7 cellular contexts compared by ENCODE assay signal in the genomic region with DNA sequence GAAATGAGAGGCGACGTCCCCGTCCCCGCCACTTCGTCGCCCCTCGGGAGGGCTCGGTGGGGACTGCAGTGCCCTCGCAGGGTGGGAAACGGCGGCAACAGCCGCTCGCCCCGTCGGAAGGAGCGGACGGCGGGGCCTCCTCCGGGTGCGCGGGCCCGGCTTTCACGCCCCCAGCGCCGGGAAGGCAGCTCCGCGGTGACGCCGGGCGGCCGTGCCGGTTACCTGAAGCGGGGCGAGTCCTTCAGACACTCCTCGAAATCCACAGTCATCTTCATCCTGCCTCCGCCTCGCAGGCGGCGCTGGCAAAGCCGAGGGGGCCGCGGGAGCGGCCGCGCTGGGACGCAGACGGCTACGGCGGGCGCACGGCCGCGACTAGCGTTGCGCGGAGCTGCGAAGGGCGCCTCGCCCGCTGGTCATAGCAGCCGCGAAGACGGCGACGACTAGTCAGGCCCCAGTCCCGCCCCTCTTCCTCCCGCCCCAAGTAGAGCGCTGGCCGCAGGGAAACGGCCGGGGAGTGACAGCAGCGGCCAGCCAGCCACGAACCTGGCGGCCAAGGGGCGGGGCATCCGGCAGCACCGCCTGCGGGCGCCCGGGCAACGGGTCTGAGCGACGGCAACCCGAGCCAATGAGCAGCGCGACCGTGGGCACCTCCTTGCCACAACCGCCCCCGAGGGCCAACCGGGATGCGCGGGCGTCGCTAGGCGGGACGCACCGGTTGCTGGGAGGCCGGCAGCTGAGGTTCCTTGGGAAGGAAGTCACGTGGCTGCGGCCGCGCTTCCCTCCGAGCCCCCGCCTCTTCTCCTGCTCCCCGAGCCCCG. TPM values are rescaled to one million over a fixed set of nuclear protein-coding genes. Genes with fewer than 3 reads are reported as not detected.
A peak's percentile ranks its signal among the peaks of the same experiment; 100 is the strongest.
DNase-seq lines count a peak whose midpoint lies in the region; ATAC-seq and TF ChIP-seq lines count a peak whose summit lies in the region.

A gene with protein sequence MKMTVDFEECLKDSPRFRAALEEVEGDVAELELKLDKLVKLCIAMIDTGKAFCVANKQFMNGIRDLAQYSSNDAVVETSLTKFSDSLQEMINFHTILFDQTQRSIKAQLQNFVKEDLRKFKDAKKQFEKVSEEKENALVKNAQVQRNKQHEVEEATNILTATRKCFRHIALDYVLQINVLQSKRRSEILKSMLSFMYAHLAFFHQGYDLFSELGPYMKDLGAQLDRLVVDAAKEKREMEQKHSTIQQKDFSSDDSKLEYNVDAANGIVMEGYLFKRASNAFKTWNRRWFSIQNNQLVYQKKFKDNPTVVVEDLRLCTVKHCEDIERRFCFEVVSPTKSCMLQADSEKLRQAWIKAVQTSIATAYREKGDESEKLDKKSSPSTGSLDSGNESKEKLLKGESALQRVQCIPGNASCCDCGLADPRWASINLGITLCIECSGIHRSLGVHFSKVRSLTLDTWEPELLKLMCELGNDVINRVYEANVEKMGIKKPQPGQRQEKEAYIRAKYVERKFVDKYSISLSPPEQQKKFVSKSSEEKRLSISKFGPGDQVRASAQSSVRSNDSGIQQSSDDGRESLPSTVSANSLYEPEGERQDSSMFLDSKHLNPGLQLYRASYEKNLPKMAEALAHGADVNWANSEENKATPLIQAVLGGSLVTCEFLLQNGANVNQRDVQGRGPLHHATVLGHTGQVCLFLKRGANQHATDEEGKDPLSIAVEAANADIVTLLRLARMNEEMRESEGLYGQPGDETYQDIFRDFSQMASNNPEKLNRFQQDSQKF (minus strand): TSS at position 448 of the 818 bp plus-strand sequence. CDS start 173 bp downstream, at position 275.

- no peaks in the 10 kb centered on the region for H3K9me3 ChIP-seq in hepatocyte (ENCODE audit: low read depth)

- no peaks in the 10 kb centered on the region for H3K36me3 ChIP-seq in hepatocyte (replicated peaks; ENCODE audit: insufficient read depth, low read depth)

- 2% methylated on average over 67 of the region's 106 CpGs for WGBS in hepatocyte (ENCODE audit: low lambda C conversion rate, missing lambda C conversion rate)

- H3K9me2 ChIP-seq in hepatocyte (replicated peaks; ENCODE audit: insufficient read depth): no peaks in the 10 kb centered on the region

- peak within 1 kb of the TSS; percentile 86 for H3K4me2 ChIP-seq in hepatocyte

- H4K20me1 ChIP-seq in hepatocyte (ENCODE audit: insufficient read depth, poor library complexity, severe bottlenecking): peaks cover 24% of the 10 kb centered on the region

- DNase-seq in NCI-H2081 (lab: John Stamatoyannopoulos, UW): peak; percentile 100
- peak; percentile 97 for DNase-seq in T1000 (lab: John Stamatoyannopoulos, UW)
- peak; percentile 100 for DNase-seq in astrocyte of the hippocampus (ENCODE audit: low read depth, low spot score)
- DNase-seq in hepatocyte (ENCODE audit: low spot score): peak; percentile 100
- peak; percentile 100 for DNase-seq in retina

- H3K79me2 ChIP-seq in hepatocyte: peaks cover 44% of the 10 kb centered on the region

- TF ChIP-seq CTCF in hepatocyte (IDR thresholded peaks at IDR 0.05; ENCODE audit: poor library complexity): no peak

- peak within 1 kb of the TSS; percentile 78 for H3K4me3 ChIP-seq in hepatocyte

- peaks cover 12% of the 10 kb centered on the region for H3K4me1 ChIP-seq in hepatocyte (ENCODE audit: insufficient read depth)

- no peaks in the 10 kb centered on the region for H3K27me3 ChIP-seq in hepatocyte

- peak within 1 kb of the TSS; percentile 92 for H3K27ac ChIP-seq in hepatocyte

- peak within 1 kb of the TSS; percentile 77 for H2AFZ ChIP-seq in hepatocyte

- ATAC-seq in GM18508 (IDR thresholded peaks at IDR 0.05; ENCODE audit: insufficient read depth, unreplicated experiment) (peak; percentile 73), HG03025 (IDR thresholded peaks at IDR 0.05; ENCODE audit: low FRiP score, unreplicated experiment) (peak; percentile 88)

RNA-seq across cellular contexts. Expression of the gene that starts here (rescaled TPM):
- 41.8 and 47.4 TPM in 2 replicates for total RNA-seq in hepatocyte
- polyA plus RNA-seq in hepatocyte: 27.0 and 39.2 TPM in 2 replicates

Comparison
In these comparisons a context has a peak if more than half of its experiments do, and no peak if none do; other contexts are left out.
1. Peak in every context shown above with its lines: DNase-seq, ATAC-seq, H3K4me3 ChIP-seq and H3K27ac ChIP-seq.